ENCODE assay signal across 12 cellular contexts in the genomic region with DNA sequence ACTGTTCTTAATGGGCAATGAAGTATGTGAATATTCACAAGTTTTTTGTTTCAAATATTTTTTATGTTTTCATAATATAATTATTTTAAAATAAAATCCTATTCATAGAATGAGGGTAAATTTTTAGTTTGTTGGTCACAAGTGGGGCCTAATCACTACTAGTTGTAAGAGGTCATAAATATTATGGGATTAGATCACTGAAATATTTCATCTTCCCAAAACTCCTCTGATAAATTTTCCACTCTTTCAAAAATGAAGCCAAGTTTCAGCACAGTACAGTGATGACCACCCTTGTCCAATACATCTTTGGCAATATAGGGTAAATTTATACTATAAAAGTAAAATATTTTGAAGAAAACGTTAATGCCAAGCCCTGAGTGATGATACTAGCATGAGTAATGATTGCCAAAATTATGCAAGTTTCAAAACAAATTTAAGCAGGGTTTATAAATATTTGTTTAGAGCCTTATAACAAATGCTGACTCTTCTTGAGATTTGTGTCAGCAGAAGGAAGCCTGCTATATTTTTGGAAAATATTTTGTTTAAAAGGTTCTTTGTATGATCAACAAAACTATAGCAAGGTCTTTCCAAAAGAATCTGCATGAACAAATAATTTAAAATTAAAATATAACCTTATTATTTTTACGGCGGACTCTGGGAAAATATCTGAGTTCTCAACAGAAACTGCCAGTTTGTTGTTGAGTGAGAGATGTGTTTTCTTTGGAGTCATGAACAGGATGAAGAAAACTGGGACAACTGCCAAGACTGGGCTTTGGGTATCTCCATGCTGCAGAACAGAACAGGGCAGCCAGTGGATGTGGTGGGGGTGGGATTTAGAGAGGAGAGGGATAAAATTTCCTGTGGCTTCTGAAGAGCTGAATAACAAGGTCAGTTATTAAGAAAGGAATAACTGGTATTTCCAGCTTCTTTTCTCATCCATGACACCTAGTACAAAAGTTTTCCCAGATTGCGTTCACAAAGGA. TPM values are rescaled to one million over a fixed set of nuclear protein-coding genes. Genes with fewer than 3 reads are reported as not detected.
DNase-seq lines count a peak whose midpoint lies in the region; ATAC-seq and TF ChIP-seq lines count a peak whose summit lies in the region.
"Had no signal": no experiment of that assay in that cellular context is flagged by ENCODE, and none has a peak within 500 bp of the region (broad histone marks: within the 10 kb centered on the region; RNA-seq: fewer than 3 reads in every experiment).

No MANE protein-coding gene starts in this region.

- H3K9me3 ChIP-seq in HCT116 (ENCODE audit: control insufficient read depth in 1 of 2, insufficient read depth in 1 of 2, low read depth in 1 of 2, low read length in 2 of 2) (no peaks in the 10 kb centered on the region), PC-3 (ENCODE audit: low read length) (no peaks in the 10 kb centered on the region)
- H3K9me3 ChIP-seq: lower lobe of right lung had no signal

- no peak for TF ChIP-seq RAD21 in HCT116 (IDR thresholded peaks at IDR 0.05; ENCODE audit: low read depth)

- POLR2A ChIA-PET in HCT116 (lab: Charles Lee), result no interaction called here
- POLR2A ChIA-PET in PC-3 (lab: Charles Lee; ENCODE audit: unreplicated experiment), result interaction anchor here (1.0 kb wide), 1 partner anchor 17 kb away, joined by 3 read pairs; no protein-coding TSS in a partner anchor
- POLR2A ChIA-PET in activated CD4-positive, alpha-beta T cell treated with anti-CD3 and anti-CD28 coated beads for 36 hours (lab: Charles Lee), result no interaction called here

- H3K36me3 ChIP-seq in HCT116 (ENCODE audit: control insufficient read depth in 1 of 2, insufficient read depth in 2 of 2, low read length in 2 of 2) (no peaks in the 10 kb centered on the region), PC-3 (ENCODE audit: low read depth, low read length) (no peaks in the 10 kb centered on the region)
- H3K36me3 ChIP-seq: lower lobe of right lung had no signal

- H3K4me3 ChIP-seq in HCT116 (replicated peaks in 1 of 2; ENCODE audit: low read depth in 1 of 2, low read length in 2 of 2), result no peak overlapping the region
- H3K4me3 ChIP-seq in PC-3 (ENCODE audit: low read length), result peak overlapping the region; percentile 33; the same call in 1 of the 2 replicates
- H3K4me3 ChIP-seq in fibroblast of the aortic adventitia (ENCODE audit: low read depth, low read length), result no peak overlapping the region
- H3K4me3 ChIP-seq: lower lobe of right lung had no signal

- intact Hi-C loops in HCT116 (cut with micrococcal nuclease), result no loop called here
- intact Hi-C loops in PC-3 (cut with micrococcal nuclease), result no loop called here
- intact Hi-C loops in activated CD4-positive, alpha-beta T cell treated with anti-CD3 and anti-CD28 coated beads for 36 hours (cut with DNase I, micrococcal nuclease), result no loop called here

- H4K20me1 ChIP-seq in HCT116 (ENCODE audit: insufficient read depth) (no peaks in the 10 kb centered on the region), PC-3 (ENCODE audit: low read length) (no peaks in the 10 kb centered on the region)

- H3K4me3 Mint-ChIP-seq in activated CD4-positive, alpha-beta T cell treated with anti-CD3 and anti-CD28 coated beads for 36 hours, result no peak overlapping the region

- no peak overlapping the region for H3K27ac Mint-ChIP-seq in activated CD4-positive, alpha-beta T cell treated with anti-CD3 and anti-CD28 coated beads for 36 hours

- no peak for ATAC-seq in HCT116
- peak; percentile 47 for ATAC-seq in PC-3
- no peak for ATAC-seq in GM19463 (IDR thresholded peaks at IDR 0.05; ENCODE audit: unreplicated experiment)
- no peak for ATAC-seq in HG03565 (IDR thresholded peaks at IDR 0.05; ENCODE audit: unreplicated experiment)
- no peak for ATAC-seq in activated CD4-positive, alpha-beta T cell treated with anti-CD3 and anti-CD28 coated beads for 36 hours
- ATAC-seq: lower lobe of right lung had no signal

- BruUV-seq in HCT116 (replicated peaks; lab: Mats Ljungman, UMichigan), result no TSS peak
- no TSS peak for BruUV-seq in PC-3 (replicated peaks; lab: Mats Ljungman, UMichigan)

- H2AFZ ChIP-seq in HCT116 (ENCODE audit: low read depth, low read length, poor library complexity, severe bottlenecking), result peak overlapping the region; percentile 49
- H2AFZ ChIP-seq in PC-3 (ENCODE audit: low read length), result no peak overlapping the region

- H3K27me3 ChIP-seq in HCT116 (ENCODE audit: insufficient read depth, low read length) (no peaks in the 10 kb centered on the region), PC-3 (ENCODE audit: low read length) (no peaks in the 10 kb centered on the region)

- CTCF ChIA-PET in HCT116 (lab: Charles Lee) (interaction anchor here (0.9 kb wide), 1 partner anchor 84 kb away, joined by 3 read pairs; no protein-coding TSS in a partner anchor), PC-3 (lab: Charles Lee) (no interaction called here)
- CTCF ChIA-PET in activated CD4-positive, alpha-beta T cell treated with anti-CD3 and anti-CD28 coated beads for 36 hours (lab: Charles Lee), result no interaction called here

- H3F3A ChIP-seq in PC-3 (ENCODE audit: low read length, unreplicated experiment), result peaks cover 10% of the 10 kb centered on the region

- H3K79me2 ChIP-seq in HCT116 (ENCODE audit: insufficient read depth, low read length), result no peaks in the 10 kb centered on the region
- H3K79me2 ChIP-seq in PC-3 (ENCODE audit: low read length), result no peaks in the 10 kb centered on the region

- DNase-seq in HCT116 (ENCODE audit: low read depth, low spot score) (no peak), PC-3 (peak; percentile 97), fibroblast of the aortic adventitia (ENCODE audit: low read depth) (peak; percentile 40), renal cortical epithelial cell (ENCODE audit: low read depth) (peak; percentile 73)
- no peak for DNase-seq in central memory CD4-positive, alpha-beta T cell
- no peak for DNase-seq in activated CD4-positive, alpha-beta T cell treated with anti-CD3 and anti-CD28 coated beads for 36 hours
- DNase-seq: cortex of kidney; lower lobe of right lung; stimulated activated CD4-positive, alpha-beta T cell treated with anti-CD3 and anti-CD28 coated beads, Interleukin-4, amount 100 ng/mL, for 24 hours had no signal

- TF ChIP-seq POLR2A in HCT116 (IDR thresholded peaks at IDR 0.05; ENCODE audit: borderline replicate concordance, extremely low read depth, insufficient read depth, insufficient read length), result no peak

- TF ChIP-seq CTCF in HCT116 (IDR thresholded peaks at IDR 0.05 in 2 of 3, conservative IDR thresholded peaks at IDR 0.05 in 1 of 3; ENCODE audit: borderline replicate concordance in 1 of 3, insufficient read depth in 1 of 3, low read depth in 2 of 3, low read length in 2 of 3) (no peak), PC-3 (conservative IDR thresholded peaks at IDR 0.05; ENCODE audit: low read depth, low read length) (no peak), fibroblast of the aortic adventitia (IDR thresholded peaks at IDR 0.05; ENCODE audit: insufficient read depth, low read length) (no peak)

- H3K27ac ChIP-seq in HCT116 (ENCODE audit: low read depth, low read length) (no peak overlapping the region), PC-3 (ENCODE audit: low read length) (peak overlapping the region; percentile 96)
- H3K27ac ChIP-seq: lower lobe of right lung had no signal

- RAD21 ChIA-PET in HCT116 (lab: Charles Lee; ENCODE audit: low non-redundant PET in 1 of 2, low total read pairs in 2 of 2, uncharacterized antibody in 2 of 2, unreplicated experiment in 2 of 2), result no interaction called here

- no peak overlapping the region for H3K9ac ChIP-seq in HCT116 (ENCODE audit: low read length)
- peak overlapping the region; percentile 87 for H3K9ac ChIP-seq in PC-3 (ENCODE audit: low read length)

- no peaks in the 10 kb centered on the region for H3K9me3 Mint-ChIP-seq in activated CD4-positive, alpha-beta T cell treated with anti-CD3 and anti-CD28 coated beads for 36 hours (ENCODE audit: low read depth)

- H3K9me2 ChIP-seq in HCT116 (ENCODE audit: insufficient read depth), result no peaks in the 10 kb centered on the region
- no peaks in the 10 kb centered on the region for H3K9me2 ChIP-seq in PC-3 (replicated peaks; ENCODE audit: low read length)

- no peaks in the 10 kb centered on the region for H3K4me1 Mint-ChIP-seq in activated CD4-positive, alpha-beta T cell treated with anti-CD3 and anti-CD28 coated beads for 36 hours

- H3K36me3 Mint-ChIP-seq in activated CD4-positive, alpha-beta T cell treated with anti-CD3 and anti-CD28 coated beads for 36 hours (ENCODE audit: low read depth), result no peaks in the 10 kb centered on the region

- peaks cover 8% of the 10 kb centered on the region for H3K27me3 Mint-ChIP-seq in activated CD4-positive, alpha-beta T cell treated with anti-CD3 and anti-CD28 coated beads for 36 hours

- H3K4me1 ChIP-seq in HCT116 (ENCODE audit: control insufficient read depth in 1 of 2, insufficient read depth in 2 of 2, low read length in 2 of 2) (peaks cover 0 to 13% of the 10 kb centered on the region in 2 experiments; a peak in 2 of 4 replicates), PC-3 (ENCODE audit: insufficient read depth, low read length) (peaks cover 83% of the 10 kb centered on the region)

- H3K4me2 ChIP-seq in HCT116 (ENCODE audit: low read length), result no peak overlapping the region
- peak overlapping the region; percentile 68 for H3K4me2 ChIP-seq in PC-3 (ENCODE audit: low read length)

TF ChIP-seq in HCT116, 20 proteins besides CTCF, POLR2A, EP300 and RAD21:
- no peak for TF ChIP-seq ELF1 (IDR thresholded peaks at IDR 0.05; ENCODE audit: borderline replicate concordance, low read depth)
- TF ChIP-seq JUND (IDR thresholded peaks at IDR 0.05), result no peak
TF ChIP-seq in HCT116: peak in this region for 0.

RNA-seq across cellular contexts. Expression of a gene that starts 17.9 kb away (rescaled TPM):
- total RNA-seq in HCT116 (2021; ENCODE audit: unreplicated experiment), result 0.66 TPM
- polyA plus RNA-seq in HCT116 (2012), result 0.07 and 0.09 TPM in 2 replicates
- 408 and 535 TPM in 2 replicates for total RNA-seq in PC-3 (2014; rRNA removed)
- total RNA-seq in fibroblast of the aortic adventitia (ENCODE audit: low replicate concordance), result 213 and 299 TPM in 2 replicates
- total RNA-seq in renal cortical epithelial cell, result 63.8 and 247 TPM in 2 replicates
- total RNA-seq in activated CD4-positive, alpha-beta T cell treated with anti-CD3 and anti-CD28 coated beads for 36 hours, result not detected
- total RNA-seq: activated CD8-positive, alpha-beta memory T cell treated with anti-CD3 and anti-CD28 coated beads for 36 hours had no signal

Comparison
In these comparisons a context has a peak if more than half of its experiments do, and no peak if none do; other contexts are left out.
1. DNase-seq: peak in PC-3 (single experiment), fibroblast of the aortic adventitia (single experiment) and renal cortical epithelial cell (single experiment); none in HCT116 (single experiment), central memory CD4-positive, alpha-beta T cell (single experiment) and activated CD4-positive, alpha-beta T cell treated with anti-CD3 and anti-CD28 coated beads for 36 hours (single experiment).
2. RNA of a gene that starts 17.9 kb away (total RNA-seq): 408 to 535 TPM in PC-3, 213 to 299 TPM in fibroblast of the aortic adventitia and 63.8 to 247 TPM in renal cortical epithelial cell; 0.66 TPM in HCT116 (single experiment) and not detected in activated CD4-positive, alpha-beta T cell treated with anti-CD3 and anti-CD28 coated beads for 36 hours; every median in the first group is over 10 times any median in the second.